In genomic region chr10:78730754-78731153, GRCh38 we compare ENCODE assay signal across 23 cellular contexts.
"Had no signal": no experiment of that assay in that cellular context is flagged by ENCODE, and none has a peak within 500 bp of the region (broad histone marks: within the 10 kb centered on the region; RNA-seq: fewer than 3 reads in every experiment).

No MANE protein-coding gene starts in this region.

- H3K36me3 ChIP-seq: SJSA1 had no signal

- ATAC-seq: K562 had no signal

- DNase-seq: MM.1S, NCI-H1048, NCI-H1105, NCI-H1417, NCI-H1436 treated with DMSO at 0.1 percent for 48 hours, NCI-H1694, NCI-H187 treated with DMSO at 0.1 percent for 48 hours, NCI-H2029 treated with DMSO at 0.1 percent for 48 hours, NCI-H2171, NCI-H226, NCI-H446, NCI-H510A, NCI-H524 treated with DMSO at 0.1 percent for 48 hours, NCI-H69, NCI-H774, Right ventricle myocardium superior, RPMI8226, SIG-M5 had no signal

- H3K27ac ChIP-seq: HL-60, KMS-11, SJSA1, SK-N-MC had no signal

- H3K27me3 ChIP-seq: SJSA1 had no signal

- H3K9me3 ChIP-seq: SJSA1 had no signal

- H3K4me3 ChIP-seq: K562, SJSA1, SK-N-MC had no signal
